In the genomic region with DNA sequence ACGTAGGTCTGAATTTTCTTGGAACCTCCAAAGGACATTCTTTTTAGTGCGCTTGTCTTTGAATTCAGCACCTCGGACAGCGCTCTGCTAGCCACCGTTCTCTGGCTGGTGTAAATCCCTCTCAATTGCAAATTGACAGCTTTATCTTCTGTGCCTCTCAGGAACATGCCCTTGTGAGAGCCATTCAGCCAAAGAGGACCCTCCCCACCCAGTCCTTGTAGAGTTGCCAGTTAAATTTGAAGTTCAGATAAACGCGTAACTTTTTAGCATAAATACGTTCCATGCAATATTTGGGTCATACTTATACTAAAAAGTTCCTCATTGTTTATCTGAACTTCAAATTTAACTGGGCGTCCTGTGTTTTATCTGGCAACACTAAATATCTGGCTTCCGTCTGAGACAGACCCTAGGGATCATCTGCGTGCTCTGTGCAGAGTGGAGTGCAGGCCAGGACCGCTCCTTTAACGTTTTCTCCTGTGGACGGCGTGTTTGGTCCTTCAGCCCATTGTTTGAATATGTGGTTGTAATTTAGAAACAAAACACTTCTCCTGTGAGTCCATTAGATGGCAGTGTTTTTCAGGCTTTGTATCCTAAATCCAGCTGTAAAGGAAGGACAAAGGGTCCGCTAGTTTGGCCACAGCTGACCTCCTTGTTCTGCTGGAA, we compare ENCODE assay signal across 8 cellular contexts. TPM values are rescaled to one million over a fixed set of nuclear protein-coding genes. Genes with fewer than 3 reads are reported as not detected.
A peak's percentile ranks its signal among the peaks of the same experiment; 100 is the strongest.
DNase-seq lines count a peak whose midpoint lies in the region; ATAC-seq and TF ChIP-seq lines count a peak whose summit lies in the region.

No MANE protein-coding gene starts in this region.

- H2AFZ ChIP-seq in OCI-LY3 (ENCODE audit: low read depth, low read length) = no peak overlapping the region

- H3K27ac Mint-ChIP-seq in glutamatergic neuron (ENCODE audit: unreplicated experiment) = peak overlapping the region; percentile 72

- no peaks in the 10 kb centered on the region for H3K79me2 ChIP-seq in OCI-LY3 (ENCODE audit: low read length)

- H3K4me1 ChIP-seq in OCI-LY3 (ENCODE audit: low read length) = no peaks in the 10 kb centered on the region

- no peaks in the 10 kb centered on the region for H3K36me3 Mint-ChIP-seq in glutamatergic neuron (ENCODE audit: unreplicated experiment)

- H3K36me3 ChIP-seq in OCI-LY3 (replicated peaks; ENCODE audit: low read depth, low read length) = peaks cover 3% of the 10 kb centered on the region

- H3K4me3 Mint-ChIP-seq in glutamatergic neuron (ENCODE audit: unreplicated experiment) = peak overlapping the region; percentile 30

- no peaks in the 10 kb centered on the region for H3K9me3 ChIP-seq in OCI-LY3 (ENCODE audit: insufficient read depth, low read length)

- no peaks in the 10 kb centered on the region for H3K27me3 ChIP-seq in OCI-LY3 (ENCODE audit: low read depth, low read length)

- peaks cover 26% of the 10 kb centered on the region for H3K4me1 Mint-ChIP-seq in glutamatergic neuron (ENCODE audit: low read depth, unreplicated experiment)

- no peak overlapping the region for H3K9ac ChIP-seq in OCI-LY3 (ENCODE audit: low read length)

- no peak overlapping the region for H3K4me2 ChIP-seq in OCI-LY3 (ENCODE audit: low read length)

- peaks cover 10% of the 10 kb centered on the region for H3K9me3 Mint-ChIP-seq in glutamatergic neuron (ENCODE audit: unreplicated experiment)

- H3K4me3 ChIP-seq in OCI-LY3 (ENCODE audit: low read length) = no peak overlapping the region

- ATAC-seq in GM21576 (IDR thresholded peaks at IDR 0.05; ENCODE audit: unreplicated experiment) = no peak
- ATAC-seq in GM18868 (IDR thresholded peaks at IDR 0.05; ENCODE audit: unreplicated experiment) = no peak

- H3K27me3 Mint-ChIP-seq in glutamatergic neuron (ENCODE audit: unreplicated experiment) = peaks cover 2% of the 10 kb centered on the region

- TF ChIP-seq CTCF in OCI-LY3 (IDR thresholded peaks at IDR 0.05; ENCODE audit: low read depth, low read length) = peak; percentile 33
- TF ChIP-seq CTCF in glutamatergic neuron (IDR thresholded peaks at IDR 0.05; ENCODE audit: partially characterized antibody, unreplicated experiment) = peak; percentile 73

- DNase-seq in COLO829 (ENCODE audit: low spot score) (peak; percentile 82), HS-27A (ENCODE audit: low read depth) (peak; percentile 39), glutamatergic neuron (peak; percentile 18), pons (ENCODE audit: low spot score) (peak; percentile 58)
- DNase-seq in activated gamma-delta T cell treated with anti-CD3 and anti-CD28 coated beads, Interleukin-2, amount 50 U/mL, for 16 hours (ENCODE audit: low read depth) = peak; percentile 12

- H4K20me1 ChIP-seq in OCI-LY3 (ENCODE audit: insufficient read depth, low read length) = peaks cover 38% of the 10 kb centered on the region

- no peak overlapping the region for H3K27ac ChIP-seq in OCI-LY3 (ENCODE audit: low read length)

RNA-seq across cellular contexts. Expression of a gene that starts 7.0 kb away (rescaled TPM):
- 20.4 TPM for total RNA-seq in glutamatergic neuron (ENCODE audit: unreplicated experiment)

Comparison
In these comparisons a context has a peak if more than half of its experiments do, and no peak if none do; other contexts are left out.
1. DNase-seq: peak in every context shown above with its lines; median percentile 82 in COLO829; 58 in pons; 39 in HS-27A; 18 in glutamatergic neuron; 12 in activated gamma-delta T cell treated with anti-CD3 and anti-CD28 coated beads, Interleukin-2, amount 50 U/mL, for 16 hours.